ENCODE assay signal across 8 cellular contexts in genomic region chr4:70705146-70705855, GRCh38. TPM values are rescaled to one million over a fixed set of nuclear protein-coding genes. Genes with fewer than 3 reads are reported as not detected.
DNase-seq lines count a peak whose midpoint lies in the region; ATAC-seq and TF ChIP-seq lines count a peak whose summit lies in the region.

No MANE protein-coding gene starts in this region.

- DNase-seq in AG10803 (ENCODE audit: low read depth): peak; percentile 60
- peak; percentile 20 for DNase-seq in NCI-H345 treated with DMSO at 0.1 percent for 48 hours (lab: John Stamatoyannopoulos, UW; ENCODE audit: unreplicated experiment)
- DNase-seq in activated CD4-positive, alpha-beta T cell treated with anti-CD3 and anti-CD28 coated beads, Interleukin-2, amount 50 U/mL, for 24 hours (ENCODE audit: low read depth in 1 of 2, low spot score in 1 of 2): peak; percentile 40 to 62
- DNase-seq in dermis blood vessel endothelial cell: peak; percentile 65
- DNase-seq in lower leg skin (ENCODE audit: low spot score in 2 of 2): peak; percentile 65 to 95
- DNase-seq in stimulated activated CD4-positive, alpha-beta T cell treated with anti-CD3 and anti-CD28 coated beads, Interleukin-4, amount 100 ng/mL, for 48 hours (ENCODE audit: low read depth in 2 of 2): peak; percentile 54 to 65

- intact Hi-C loops in lower leg skin (cut with DNase I; ENCODE audit: low total_unique reads): no loop called here

- TF ChIP-seq CTCF in AG10803 (conservative IDR thresholded peaks at IDR 0.05; ENCODE audit: low read length): no peak
- no peak for TF ChIP-seq CTCF in lower leg skin (IDR thresholded peaks at IDR 0.05)

- ATAC-seq in GM18873 (IDR thresholded peaks at IDR 0.05; ENCODE audit: low FRiP score, unreplicated experiment) (peak; percentile 47), HG03095 (IDR thresholded peaks at IDR 0.05; ENCODE audit: unreplicated experiment) (peak; percentile 57)

- 0 to 1% methylated on average over 29 to 45 of the region's 84 CpGs for WGBS in lower leg skin, 2 donors

- H3K4me3 ChIP-seq in AG10803 (ENCODE audit: low read length): peak overlapping the region; percentile 77
- H3K4me3 ChIP-seq in lower leg skin (ENCODE audit: low read depth, poor library complexity, severe bottlenecking): peak overlapping the region; percentile 73

- no peak for TF ChIP-seq POLR2A in lower leg skin (IDR thresholded peaks at IDR 0.05)

RNA-seq across cellular contexts. Expression of gene RUFY3, which starts 16.5 kb away (rescaled TPM):
- 50.7 and 58.9 TPM in 2 replicates for total RNA-seq in dermis blood vessel endothelial cell
- total RNA-seq in lower leg skin: 10 to 100 TPM; 54.2 to 88.9 (median 65.7) TPM

RNA-seq across cellular contexts. Expression of gene UTP3, which starts 17.0 kb away (rescaled TPM):
- total RNA-seq in dermis blood vessel endothelial cell (20.8 and 27.1 TPM in 2 replicates), lower leg skin (10 to 100 TPM; 12.6 to 32.8 (median 17.6) TPM)

RNA-seq across cellular contexts. Expression of gene JCHAIN, which starts 39.0 kb away (rescaled TPM):
- not detected in 2 replicates for total RNA-seq in dermis blood vessel endothelial cell
- 1 to 10 TPM; 1.7 to 5.9 (median 2.4) TPM for total RNA-seq in lower leg skin

Comparison
In these comparisons a context has a peak if more than half of its experiments do, and no peak if none do; other contexts are left out.
1. Peak in every context shown above with its lines: DNase-seq, ATAC-seq and H3K4me3 ChIP-seq.
2. DNase-seq: peak in every context shown above with its lines; median percentile 80 in lower leg skin; 65 in dermis blood vessel endothelial cell; 60 in AG10803; 60 in stimulated activated CD4-positive, alpha-beta T cell treated with anti-CD3 and anti-CD28 coated beads, Interleukin-4, amount 100 ng/mL, for 48 hours; 51 in activated CD4-positive, alpha-beta T cell treated with anti-CD3 and anti-CD28 coated beads, Interleukin-2, amount 50 U/mL, for 24 hours; 20 in NCI-H345 treated with DMSO at 0.1 percent for 48 hours.